ENCODE assay signal across 9 cellular contexts in genomic region chr18:48002933-48003365, GRCh38.
DNase-seq lines count a peak whose midpoint lies in the region; ATAC-seq and TF ChIP-seq lines count a peak whose summit lies in the region.
"Had no signal": no experiment of that assay in that cellular context is flagged by ENCODE, and none has a peak within 500 bp of the region (broad histone marks: within the 10 kb centered on the region; RNA-seq: fewer than 3 reads in every experiment).

No MANE protein-coding gene starts in this region.

- ATAC-seq in mucosa of descending colon, result peak; percentile 85
- no peak for ATAC-seq in HG03460 (IDR thresholded peaks at IDR 0.05; ENCODE audit: unreplicated experiment)

- no peaks in the 10 kb centered on the region for H3K79me2 ChIP-seq in Karpas-422 (ENCODE audit: low read length)

- no peak overlapping the region for H3K4me3 Mint-ChIP-seq in type B pancreatic cell

- no peak for TF ChIP-seq CTCF in cardiac fibroblast (IDR thresholded peaks at IDR 0.05; ENCODE audit: low read depth, low read length)
- no peak for TF ChIP-seq CTCF in mucosa of descending colon (IDR thresholded peaks at IDR 0.05)
- TF ChIP-seq CTCF in type B pancreatic cell (conservative IDR thresholded peaks at IDR 0.05), result no peak

- no peak overlapping the region for H3K9ac ChIP-seq in BLaER1
- H3K9ac ChIP-seq in Karpas-422 (ENCODE audit: low read length), result peak overlapping the region; percentile 42

- H3K4me3 ChIP-seq in BLaER1, result no peak overlapping the region
- H3K4me3 ChIP-seq in Karpas-422 (ENCODE audit: low read length), result no peak overlapping the region
- no peak overlapping the region for H3K4me3 ChIP-seq in cardiac fibroblast (replicated peaks in 1 of 2; ENCODE audit: low read depth in 2 of 2, low read length in 2 of 2)
- H3K4me3 ChIP-seq in mucosa of descending colon, result no peak overlapping the region
- H3K4me3 ChIP-seq: uterus had no signal

- H3K9me3 ChIP-seq in BLaER1, result no peaks in the 10 kb centered on the region
- H3K9me3 ChIP-seq in Karpas-422 (ENCODE audit: low read length), result no peaks in the 10 kb centered on the region
- H3K9me3 ChIP-seq in mucosa of descending colon, result no peaks in the 10 kb centered on the region
- H3K9me3 ChIP-seq: uterus had no signal

- no peaks in the 10 kb centered on the region for H3K36me3 Mint-ChIP-seq in type B pancreatic cell

- peak overlapping the region; percentile 81; the same call in 1 of the 2 replicates for H2AFZ ChIP-seq in Karpas-422 (ENCODE audit: low read length)

- no peaks in the 10 kb centered on the region for H3K27me3 Mint-ChIP-seq in type B pancreatic cell

- no peaks in the 10 kb centered on the region for H3K9me3 Mint-ChIP-seq in type B pancreatic cell

- H3K27ac Mint-ChIP-seq in type B pancreatic cell, result no peak overlapping the region

- peak overlapping the region; percentile 75 for H3K27ac ChIP-seq in BLaER1
- peak overlapping the region; percentile 75 for H3K27ac ChIP-seq in Karpas-422 (ENCODE audit: low read length)

- DNase-seq in Karpas-422 (no peak), cardiac fibroblast (ENCODE audit: low read depth in 2 of 2) (peak; percentile 61 to 63), mucosa of descending colon (peak in 2 of 3 donors; percentile 59 to 78), type B pancreatic cell (ENCODE audit: extremely low spot score, unreplicated experiment) (no peak), NCI-H2171 treated with DMSO at 0.1 percent for 48 hours (lab: John Stamatoyannopoulos, UW) (no peak), NCI-H1092 treated with DMSO at 0.1 percent for 48 hours (lab: John Stamatoyannopoulos, UW) (no peak)

- H3K27me3 ChIP-seq in BLaER1, result no peaks in the 10 kb centered on the region; the same call in 1 of the 2 replicates
- H3K27me3 ChIP-seq in Karpas-422 (ENCODE audit: low read length), result no peaks in the 10 kb centered on the region
- H3K27me3 ChIP-seq: uterus had no signal

- H3K4me1 Mint-ChIP-seq in type B pancreatic cell (ENCODE audit: unreplicated experiment), result peaks cover 7% of the 10 kb centered on the region

- intact Hi-C loops in mucosa of descending colon (cut with DNase I, micrococcal nuclease), result no loop called here

- 0 out of 2 replicates have a peak, but pooled peaks cover 5% of the 10 kb centered on the region for H4K20me1 ChIP-seq in BLaER1
- no peaks in the 10 kb centered on the region for H4K20me1 ChIP-seq in Karpas-422 (ENCODE audit: insufficient read depth, low read depth, low read length)

- H3K36me3 ChIP-seq in BLaER1 (no peaks in the 10 kb centered on the region), Karpas-422 (ENCODE audit: insufficient read depth, low read length) (no peaks in the 10 kb centered on the region), mucosa of descending colon (ENCODE audit: low read depth) (no peaks in the 10 kb centered on the region)
- H3K36me3 ChIP-seq: uterus had no signal

- peak overlapping the region; percentile 70 for H3K4me2 ChIP-seq in BLaER1
- H3K4me2 ChIP-seq in Karpas-422 (ENCODE audit: low read depth, low read length, poor library complexity, severe bottlenecking), result no peak overlapping the region

- H3K4me1 ChIP-seq in BLaER1, result peaks cover 81% of the 10 kb centered on the region
- H3K4me1 ChIP-seq in Karpas-422 (ENCODE audit: low read length), result peaks cover 64% of the 10 kb centered on the region
- peaks cover 9% of the 10 kb centered on the region for H3K4me1 ChIP-seq in mucosa of descending colon (ENCODE audit: low read depth)
- H3K4me1 ChIP-seq: uterus had no signal

- no peaks in the 10 kb centered on the region for H3K9me2 ChIP-seq in Karpas-422 (replicated peaks; ENCODE audit: insufficient read depth, low read length)

Comparison
In these comparisons a context has a peak if more than half of its experiments do, and no peak if none do; other contexts are left out.
1. DNase-seq: peak in cardiac fibroblast (2 of 2) and mucosa of descending colon (2 of 3); none in Karpas-422 (single experiment), type B pancreatic cell (single experiment), NCI-H2171 treated with DMSO at 0.1 percent for 48 hours (single experiment) and NCI-H1092 treated with DMSO at 0.1 percent for 48 hours (single experiment).